ENCODE assay signal across 8 cellular contexts in genomic region chr22:20299736-20300136, GRCh38. TPM values are rescaled to one million over a fixed set of nuclear protein-coding genes. Genes with fewer than 3 reads are reported as not detected.
DNase-seq lines count a peak whose midpoint lies in the region; ATAC-seq and TF ChIP-seq lines count a peak whose summit lies in the region.

No MANE protein-coding gene starts in this region.

- peak overlapping the region; percentile 77 for H3K4me3 Mint-ChIP-seq in central memory CD8-positive, alpha-beta T cell
- no peak overlapping the region for H3K4me3 Mint-ChIP-seq in osteocyte (ENCODE audit: unreplicated experiment)

- no peak overlapping the region for H3K4me3 ChIP-seq in mesendoderm (ENCODE audit: low read length)

- no peak overlapping the region for H3K4ac ChIP-seq in mesendoderm (ENCODE audit: low read depth, low read length)

- no peak overlapping the region for H2BK5ac ChIP-seq in mesendoderm (ENCODE audit: low read length)

- H3K79me1 ChIP-seq in mesendoderm (ENCODE audit: low read length), result no peaks in the 10 kb centered on the region

- H3K27me3 Mint-ChIP-seq in central memory CD8-positive, alpha-beta T cell, result peaks cover 9% of the 10 kb centered on the region
- H3K27me3 Mint-ChIP-seq in osteocyte (ENCODE audit: unreplicated experiment), result peaks cover 27% of the 10 kb centered on the region

- H3K27me3 ChIP-seq in mesendoderm (ENCODE audit: insufficient read depth, low read length, poor library complexity), result peaks cover 11% of the 10 kb centered on the region

- no peak overlapping the region for H2BK120ac ChIP-seq in mesendoderm (ENCODE audit: low read depth, low read length)

- CTCF ChIA-PET in RWPE1 (lab: Yijun Ruan, JAX), result no interaction called here

- no peaks in the 10 kb centered on the region for H3K36me3 Mint-ChIP-seq in central memory CD8-positive, alpha-beta T cell (ENCODE audit: insufficient read depth)
- no peaks in the 10 kb centered on the region for H3K36me3 Mint-ChIP-seq in osteocyte (ENCODE audit: unreplicated experiment)

- H3K27ac ChIP-seq in mesendoderm (ENCODE audit: low read depth, low read length), result no peak overlapping the region
- H3K27ac ChIP-seq in RWPE1, result no peak overlapping the region; the same call in 1 of the 2 replicates

- no peak overlapping the region for H3K23ac ChIP-seq in mesendoderm (ENCODE audit: low read length)

- H3K4me1 Mint-ChIP-seq in central memory CD8-positive, alpha-beta T cell, result peaks cover 7% of the 10 kb centered on the region
- peaks cover 9% of the 10 kb centered on the region for H3K4me1 Mint-ChIP-seq in osteocyte (ENCODE audit: unreplicated experiment)

- H3K4me1 ChIP-seq in mesendoderm (ENCODE audit: control insufficient read depth, low read depth, low read length), result no peaks in the 10 kb centered on the region

- peak overlapping the region; percentile 70 for H3K56ac ChIP-seq in mesendoderm (ENCODE audit: low read length)

- H3K9ac ChIP-seq in mesendoderm (ENCODE audit: low read length), result peak overlapping the region; percentile 53

- peak; percentile 42 for ATAC-seq in central memory CD8-positive, alpha-beta T cell (replicated peaks; ENCODE audit: extremely low read depth, poor library complexity, severe bottlenecking)

- no peak overlapping the region for H3K27ac Mint-ChIP-seq in central memory CD8-positive, alpha-beta T cell (ENCODE audit: low read depth)
- no peak overlapping the region for H3K27ac Mint-ChIP-seq in osteocyte (ENCODE audit: unreplicated experiment)

- TF ChIP-seq CTCF in RWPE1 (conservative IDR thresholded peaks at IDR 0.05; ENCODE audit: low read depth) (no peak), osteocyte (IDR thresholded peaks at IDR 0.05) (no peak)

- no peaks in the 10 kb centered on the region for H3K36me3 ChIP-seq in mesendoderm (ENCODE audit: control insufficient read depth, insufficient read depth, low read length)

- H2AK5ac ChIP-seq in mesendoderm (ENCODE audit: low read length), result no peak overlapping the region

- no peak overlapping the region for H4K5ac ChIP-seq in mesendoderm (ENCODE audit: low read length)

- H2BK15ac ChIP-seq in mesendoderm (replicated peaks; ENCODE audit: low read depth), result no peak overlapping the region

- peak overlapping the region; percentile 89 for H3K4me2 ChIP-seq in mesendoderm (ENCODE audit: low read length)

- no peaks in the 10 kb centered on the region for H3K9me3 Mint-ChIP-seq in central memory CD8-positive, alpha-beta T cell
- H3K9me3 Mint-ChIP-seq in osteocyte (ENCODE audit: unreplicated experiment), result no peaks in the 10 kb centered on the region

- no peaks in the 10 kb centered on the region for H3K79me2 ChIP-seq in mesendoderm (ENCODE audit: control insufficient read depth, insufficient read depth, low read length)

- H4K8ac ChIP-seq in mesendoderm (ENCODE audit: low read depth, low read length), result no peak overlapping the region

- DNase-seq in NCI-H1694 treated with DMSO at 0.1 percent for 48 hours (lab: John Stamatoyannopoulos, UW) (peak; percentile 9), NCI-H1694 (lab: John Stamatoyannopoulos, UW) (no peak), NCI-H2196 (lab: John Stamatoyannopoulos, UW; ENCODE audit: unreplicated experiment) (peak; percentile 53), mesendoderm (no peak), mucosa of gallbladder (ENCODE audit: low spot score) (no peak), RWPE1 (ENCODE audit: low spot score) (no peak), osteocyte (ENCODE audit: extremely low spot score, unreplicated experiment) (no peak)
- peak in 1 of 2 donors; percentile 35 for DNase-seq in central memory CD8-positive, alpha-beta T cell (ENCODE audit: low spot score in 2 of 2)

- no peak overlapping the region for H3K18ac ChIP-seq in mesendoderm (ENCODE audit: low read length)

- no CpG with 5 or more reads among the region's 54 CpGs for WGBS in mesendoderm (ENCODE audit: extremely low coverage, insufficient coverage, low lambda C conversion rate)

- POLR2A ChIA-PET in RWPE1 (lab: Yijun Ruan, JAX; ENCODE audit: low non-redundant PET), result no interaction called here

RNA-seq across cellular contexts. Expression of gene DGCR6L, which starts 20.1 kb away (rescaled TPM):
- polyA plus RNA-seq in mesendoderm (2013, experiment 1 of 2), result 27.2 TPM
- polyA plus RNA-seq in mesendoderm (2013, experiment 2 of 2), result 27.9 TPM
- total RNA-seq in mucosa of gallbladder, result 39.5 TPM
- 55.0 and 59.4 TPM in 2 replicates for total RNA-seq in osteocyte

RNA-seq across cellular contexts. Expression of gene RTN4R, which starts 31.6 kb away (rescaled TPM):
- polyA plus RNA-seq in mesendoderm (2013, experiment 1 of 2), result 17.3 TPM
- polyA plus RNA-seq in mesendoderm (2013, experiment 2 of 2), result 17.0 TPM
- 2.0 TPM for total RNA-seq in mucosa of gallbladder
- 1.5 and 2.1 TPM in 2 replicates for total RNA-seq in osteocyte

Comparison
In these comparisons a context has a peak if more than half of its experiments do, and no peak if none do; other contexts are left out.
1. DNase-seq: peak in NCI-H1694 treated with DMSO at 0.1 percent for 48 hours (single experiment) and NCI-H2196 (single experiment); none in NCI-H1694 (single experiment), mesendoderm (single experiment), mucosa of gallbladder (single experiment), RWPE1 (single experiment) and osteocyte (single experiment).